In genomic region chr17:6462692-6463091, GRCh38 we compare ENCODE assay signal across 2 cellular contexts.
TF ChIP-seq lines count a peak whose summit lies in the region.

No MANE protein-coding gene starts in this region.

TF ChIP-seq in GM12878, 131 proteins besides CTCF, POLR2A, EP300 and RAD21:
- TF ChIP-seq POU2F2 (IDR thresholded peaks at IDR 0.05; ENCODE audit: borderline replicate concordance, low read depth, low read length): no peak
- TF ChIP-seq CHD4 (IDR thresholded peaks at IDR 0.05): no peak
- TF ChIP-seq NFXL1 (IDR thresholded peaks at IDR 0.05; ENCODE audit: borderline replicate concordance): peak; percentile 94

TF ChIP-seq in HepG2, 621 proteins besides CTCF, POLR2A, EP300 and RAD21:
- TF ChIP-seq ZNF572 (CRISPR knock-in tag; IDR thresholded peaks at IDR 0.05) (no peak), ZNF263 (CRISPR knock-in tag; IDR thresholded peaks at IDR 0.05) (peak; percentile 94)
